Comparison of ENCODE assay signal across 8 cellular contexts in the genomic region with DNA sequence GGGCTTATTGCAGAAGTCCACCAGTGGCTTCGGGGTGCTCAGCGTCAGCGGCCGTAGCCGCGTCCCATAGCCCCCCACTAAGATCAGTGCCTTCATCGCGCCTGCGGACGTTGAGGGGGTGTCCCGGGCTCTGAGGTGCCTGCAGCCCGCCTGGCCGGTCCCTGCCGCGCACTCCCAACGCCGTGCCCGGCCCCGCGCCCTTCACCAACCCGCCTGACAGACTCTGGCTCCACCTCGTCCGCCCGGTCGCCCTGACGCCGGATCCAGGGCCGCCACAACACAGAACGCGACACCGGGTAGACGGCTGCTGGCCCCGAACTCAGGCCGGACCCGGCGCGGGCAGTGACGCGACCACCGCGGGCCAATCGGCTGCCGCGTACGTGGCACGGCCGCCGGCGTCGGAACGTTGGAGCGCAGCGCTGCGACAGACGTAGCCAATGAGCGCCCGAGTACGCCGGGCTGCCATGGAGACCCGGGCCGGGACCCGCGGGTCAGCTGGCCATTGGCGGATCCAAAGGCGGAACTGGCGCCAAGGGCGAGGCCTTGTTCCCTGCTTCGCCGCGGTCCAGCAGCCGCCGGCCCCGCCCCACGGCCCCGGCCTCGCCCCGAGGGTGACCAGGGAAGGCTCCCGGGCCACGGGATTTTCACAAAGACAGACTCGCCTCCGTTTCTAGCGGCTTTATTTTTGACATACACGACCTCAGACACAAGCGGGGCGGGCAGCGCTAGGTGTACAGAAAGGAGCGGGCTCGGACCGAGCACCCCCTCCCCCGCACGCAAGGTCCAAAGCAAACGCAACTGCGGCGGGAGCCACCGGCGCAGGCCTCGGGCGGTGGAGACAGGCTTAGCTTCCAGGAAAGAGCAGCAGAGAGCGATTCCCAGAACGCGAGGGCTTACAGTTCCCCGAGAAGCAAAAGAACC. TPM values are rescaled to one million over a fixed set of nuclear protein-coding genes. Genes with fewer than 3 reads are reported as not detected.
A peak's percentile ranks its signal among the peaks of the same experiment; 100 is the strongest.
DNase-seq lines count a peak whose midpoint lies in the region; ATAC-seq and TF ChIP-seq lines count a peak whose summit lies in the region.

A gene (minus strand): TSS at position 321 of the 921 bp plus-strand sequence. CDS start 225 bp downstream, at position 96.

- DNase-seq in NCI-H1417 treated with DMSO at 0.1 percent for 48 hours (lab: John Stamatoyannopoulos, UW) (peak; percentile 43), SW 1271 (lab: John Stamatoyannopoulos, UW) (peak; percentile 76 to 80), head of caudate nucleus (peak; percentile 93 to 99 (median 97)), ovary (peak; percentile 96 to 98 (median 97))
- peak; percentile 95 for DNase-seq in activated naive CD8-positive, alpha-beta T cell treated with anti-CD3 and anti-CD28 coated beads, Interleukin-2, amount 10 ng/mL, durations not matched to agents 7 days and 5 days

- H3K27ac ChIP-seq in ovary (peak within 1 kb of the TSS; percentile 68 to 87), thymus (ENCODE audit: low read depth) (peak within 1 kb of the TSS; percentile 93)

- peak; percentile 73 for TF ChIP-seq POLR2A in ovary (IDR thresholded peaks at IDR 0.05)

- H3K36me3 Mint-ChIP-seq in activated naive CD8-positive, alpha-beta T cell treated with anti-CD3 and anti-CD28 coated beads, Interleukin-2, amount 10 ng/mL, durations not matched to agents 7 days and 5 days, result peaks cover 2% of the 10 kb centered on the region

- H3K4me1 Mint-ChIP-seq in activated naive CD8-positive, alpha-beta T cell treated with anti-CD3 and anti-CD28 coated beads, Interleukin-2, amount 10 ng/mL, durations not matched to agents 7 days and 5 days, result peaks cover 17% of the 10 kb centered on the region

- ATAC-seq in HG02763 (IDR thresholded peaks at IDR 0.05; ENCODE audit: unreplicated experiment), result peak; percentile 79
- peak; percentile 80 for ATAC-seq in activated naive CD8-positive, alpha-beta T cell treated with anti-CD3 and anti-CD28 coated beads, Interleukin-2, amount 10 ng/mL, durations not matched to agents 7 days and 5 days (ENCODE audit: low read depth)

- peak; percentile 28 for TF ChIP-seq EP300 in ovary (IDR thresholded peaks at IDR 0.05)

- POLR2A ChIA-PET in activated naive CD8-positive, alpha-beta T cell treated with anti-CD3 and anti-CD28 coated beads, Interleukin-2, amount 10 ng/mL, durations not matched to agents 7 days and 5 days (lab: Charles Lee), result interaction anchor here (0.5 to 2.2 kb wide), 11 partner anchors 9 to 206 kb away, joined by 3 to 9 read pairs (median 4); a partner anchor contains a TSS

- H3K9me3 Mint-ChIP-seq in activated naive CD8-positive, alpha-beta T cell treated with anti-CD3 and anti-CD28 coated beads, Interleukin-2, amount 10 ng/mL, durations not matched to agents 7 days and 5 days, result no peaks in the 10 kb centered on the region

- WGBS in ovary, 3 donors, result 0 to 1% (median 0%) methylated on average over 83 to 102 of the region's 102 CpGs
- under 1% methylated on average over 102 of the region's 102 CpGs for WGBS in thymus

- H3K27me3 ChIP-seq in ovary (no peaks in the 10 kb centered on the region), thymus (ENCODE audit: control insufficient read depth, insufficient read depth) (no peaks in the 10 kb centered on the region)

- H3K9me3 ChIP-seq in ovary (no peaks in the 10 kb centered on the region), thymus (ENCODE audit: control insufficient read depth) (no peaks in the 10 kb centered on the region)

- peak within 1 kb of the TSS; percentile 96 for H3K27ac Mint-ChIP-seq in activated naive CD8-positive, alpha-beta T cell treated with anti-CD3 and anti-CD28 coated beads, Interleukin-2, amount 10 ng/mL, durations not matched to agents 7 days and 5 days

- H3K36me3 ChIP-seq in ovary (no peaks in the 10 kb centered on the region), thymus (ENCODE audit: control insufficient read depth, insufficient read depth) (peaks cover 47% of the 10 kb centered on the region)

- H3K4me3 ChIP-seq in GM12875 (ENCODE audit: low read depth, low read length) (peak within 1 kb of the TSS; percentile 100), ovary (peak within 1 kb of the TSS; percentile 96), thymus (ENCODE audit: low read length) (peak within 1 kb of the TSS; percentile 88)

- H3K4me3 Mint-ChIP-seq in activated naive CD8-positive, alpha-beta T cell treated with anti-CD3 and anti-CD28 coated beads, Interleukin-2, amount 10 ng/mL, durations not matched to agents 7 days and 5 days, result peak within 1 kb of the TSS; percentile 97

- H3K4me1 ChIP-seq in ovary (ENCODE audit: insufficient read depth) (peaks cover 7% of the 10 kb centered on the region), thymus (ENCODE audit: control insufficient read depth, insufficient read depth, low read length) (peaks cover 11% of the 10 kb centered on the region)

- intact Hi-C loops in head of caudate nucleus (cut with DNase I) (loop anchor here (5.0 kb wide), 1 partner anchor 63 kb away; a partner anchor contains a TSS), ovary (cut with DNase I) (loop anchor here in 2 of 4 donors (2.0 to 5.0 kb wide), 2 partner anchors 63 kb away; a partner anchor contains a TSS)

- TF ChIP-seq CTCF in GM12875 (IDR thresholded peaks at IDR 0.05; ENCODE audit: borderline replicate concordance, insufficient read depth, low read depth, low read length) (no peak), ovary (IDR thresholded peaks at IDR 0.05) (no peak)

- no peaks in the 10 kb centered on the region for H3K27me3 Mint-ChIP-seq in activated naive CD8-positive, alpha-beta T cell treated with anti-CD3 and anti-CD28 coated beads, Interleukin-2, amount 10 ng/mL, durations not matched to agents 7 days and 5 days

RNA-seq across cellular contexts. Expression of the gene that starts here (rescaled TPM):
- 10 to 100 TPM; 35.4 to 39.9 TPM for total RNA-seq in activated naive CD8-positive, alpha-beta T cell treated with anti-CD3 and anti-CD28 coated beads, Interleukin-2, amount 10 ng/mL, durations not matched to agents 7 days and 5 days
- 10 to 100 TPM; 14.5 to 38.5 (median 29.2) TPM for total RNA-seq in ovary
- polyA plus RNA-seq in ovary (1 to 10 TPM; 4.7 to 9.4 TPM), thymus (13.2 TPM)

Comparison
In these comparisons a context has a peak if more than half of its experiments do, and no peak if none do; other contexts are left out.
1. Peak in every context shown above with its lines: DNase-seq, ATAC-seq, H3K4me3 ChIP-seq and H3K27ac ChIP-seq.
2. DNase-seq: peak in every context shown above with its lines; median percentile 97 in head of caudate nucleus; 97 in ovary; 95 in activated naive CD8-positive, alpha-beta T cell treated with anti-CD3 and anti-CD28 coated beads, Interleukin-2, amount 10 ng/mL, durations not matched to agents 7 days and 5 days; 78 in SW 1271; 43 in NCI-H1417 treated with DMSO at 0.1 percent for 48 hours.